ENCODE assay signal across 14 cellular contexts in genomic region chr10:1309969-1310789, GRCh38.
"Had no signal": no experiment of that assay in that cellular context is flagged by ENCODE, and none has a peak within 500 bp of the region (broad histone marks: within the 10 kb centered on the region; RNA-seq: fewer than 3 reads in every experiment).

No MANE protein-coding gene starts in this region.

- FAIRE-seq: islet of Langerhans had no signal

- H3K27ac ChIP-seq: gastrocnemius medialis, heart right ventricle, ovary had no signal

- H3K27ac Mint-ChIP-seq: activated CD4-positive, alpha-beta memory T cell treated with anti-CD3 and anti-CD28 coated beads, Interleukin-2, amount 10 ng/mL, durations not matched to agents 7 days and 5 days; activated T-helper 1 cell treated with anti-CD3 and anti-CD28 coated beads, Interleukin-12 subunit alpha, Interleukin-12 subunit beta, Interleukin-2, Interleukin-4 antibody, amounts not matched to agents 30 ng/mL and 10 ng/mL and 1 ng/mL, durations not matched to agents 14 hours and 24 hours and 36 hours; natural killer cell treated with Interleukin-12 subunit alpha and Interleukin-12 subunit beta and Interleukin-15 and Interleukin-18, amount 100 ng/mL, for 72 hours; stimulated activated naive CD8-positive, alpha-beta T cell treated with anti-CD3 and anti-CD28 coated beads, Interleukin-15, Interleukin-2, amounts not matched to agents 100 ng/mL and 50 ng/mL, for 24 hours had no signal

- H3K36me3 ChIP-seq: gastrocnemius medialis, heart right ventricle, ovary had no signal

- H3K36me3 Mint-ChIP-seq: natural killer cell treated with Interleukin-12 subunit alpha and Interleukin-12 subunit beta and Interleukin-15 and Interleukin-18, amount 100 ng/mL, for 72 hours had no signal

- H3K4me1 ChIP-seq: gastrocnemius medialis, heart right ventricle had no signal

- H3K4me3 Mint-ChIP-seq: activated CD4-positive, alpha-beta memory T cell treated with anti-CD3 and anti-CD28 coated beads, Interleukin-2, amount 10 ng/mL, durations not matched to agents 7 days and 5 days; activated T-helper 1 cell treated with anti-CD3 and anti-CD28 coated beads, Interleukin-12 subunit alpha, Interleukin-12 subunit beta, Interleukin-2, Interleukin-4 antibody, amounts not matched to agents 30 ng/mL and 10 ng/mL and 1 ng/mL, durations not matched to agents 14 hours and 24 hours and 36 hours; natural killer cell treated with Interleukin-12 subunit alpha and Interleukin-12 subunit beta and Interleukin-15 and Interleukin-18, amount 100 ng/mL, for 72 hours; stimulated activated naive CD8-positive, alpha-beta T cell treated with anti-CD3 and anti-CD28 coated beads, Interleukin-15, Interleukin-2, amounts not matched to agents 100 ng/mL and 50 ng/mL, for 24 hours had no signal

- H3K9me3 ChIP-seq: gastrocnemius medialis, ovary had no signal

- H3K4me1 Mint-ChIP-seq: activated CD4-positive, alpha-beta memory T cell treated with anti-CD3 and anti-CD28 coated beads, Interleukin-2, amount 10 ng/mL, durations not matched to agents 7 days and 5 days had no signal

- DNase-seq: activated CD4-positive, alpha-beta memory T cell treated with anti-CD3 and anti-CD28 coated beads, Interleukin-2, amount 10 ng/mL, durations not matched to agents 7 days and 5 days; activated CD4-positive, CD25-positive, alpha-beta regulatory T cell treated with anti-CD3 and anti-CD28 coated beads, Interleukin-2, amount 50 U/mL, for 72 hours; activated CD8-positive, alpha-beta memory T cell treated with anti-CD3 and anti-CD28 coated beads, Interleukin-2, amount 50 U/mL, for 4 hours; activated naive CD4-positive, alpha-beta T cell; aorta; gastrocnemius medialis; heart right ventricle; ovary; stimulated activated CD4-positive, alpha-beta T cell treated with anti-CD3 and anti-CD28 coated beads, Interleukin-15, amount 100 ng/mL, for 24 hours; stimulated activated CD4-positive, alpha-beta T cell treated with anti-CD3 and anti-CD28 coated beads, Interleukin-4, amount 100 ng/mL, for 24 hours had no signal

- H3K27me3 ChIP-seq: gastrocnemius medialis, ovary had no signal

- H3K4me3 ChIP-seq: gastrocnemius medialis, heart right ventricle, ovary had no signal

- H3K9me3 Mint-ChIP-seq: activated CD4-positive, alpha-beta memory T cell treated with anti-CD3 and anti-CD28 coated beads, Interleukin-2, amount 10 ng/mL, durations not matched to agents 7 days and 5 days; natural killer cell treated with Interleukin-12 subunit alpha and Interleukin-12 subunit beta and Interleukin-15 and Interleukin-18, amount 100 ng/mL, for 72 hours; stimulated activated naive CD8-positive, alpha-beta T cell treated with anti-CD3 and anti-CD28 coated beads, Interleukin-15, Interleukin-2, amounts not matched to agents 100 ng/mL and 50 ng/mL, for 24 hours had no signal
